8 cellular contexts compared by ENCODE assay signal in genomic region chr9:38339087-38339486, GRCh38.
DNase-seq lines count a peak whose midpoint lies in the region; ATAC-seq lines count a peak whose summit lies in the region.

No MANE protein-coding gene starts in this region.

- ATAC-seq in GM19463 (IDR thresholded peaks at IDR 0.05; ENCODE audit: unreplicated experiment) (peak; percentile 92), HG02970 (IDR thresholded peaks at IDR 0.05; ENCODE audit: low FRiP score, unreplicated experiment) (no peak)

- peak; percentile 40 for DNase-seq in CD1c-positive myeloid dendritic cell (ENCODE audit: extremely low spot score)
- DNase-seq in NCI-H69 (lab: John Stamatoyannopoulos, UW), result peak; percentile 26
- peak; percentile 82 for DNase-seq in glomerular visceral epithelial cell (ENCODE audit: extremely low spot score)
- DNase-seq in GOT3 (lab: John Stamatoyannopoulos, UW), result no peak
- no peak for DNase-seq in stimulated activated CD4-positive, alpha-beta T cell treated with anti-CD3 and anti-CD28 coated beads, Interleukin-2, amount 100 ng/mL, for 24 hours
- DNase-seq in hypothalamus (lab: John Stamatoyannopoulos, UW), result no peak

Comparison
In these comparisons a context has a peak if more than half of its experiments do, and no peak if none do; other contexts are left out.
1. DNase-seq: peak in CD1c-positive myeloid dendritic cell (single experiment), NCI-H69 (single experiment) and glomerular visceral epithelial cell (single experiment); none in GOT3 (single experiment), stimulated activated CD4-positive, alpha-beta T cell treated with anti-CD3 and anti-CD28 coated beads, Interleukin-2, amount 100 ng/mL, for 24 hours (0 of 2) and hypothalamus (0 of 51).